32 cellular contexts compared by ENCODE assay signal in the genomic region with DNA sequence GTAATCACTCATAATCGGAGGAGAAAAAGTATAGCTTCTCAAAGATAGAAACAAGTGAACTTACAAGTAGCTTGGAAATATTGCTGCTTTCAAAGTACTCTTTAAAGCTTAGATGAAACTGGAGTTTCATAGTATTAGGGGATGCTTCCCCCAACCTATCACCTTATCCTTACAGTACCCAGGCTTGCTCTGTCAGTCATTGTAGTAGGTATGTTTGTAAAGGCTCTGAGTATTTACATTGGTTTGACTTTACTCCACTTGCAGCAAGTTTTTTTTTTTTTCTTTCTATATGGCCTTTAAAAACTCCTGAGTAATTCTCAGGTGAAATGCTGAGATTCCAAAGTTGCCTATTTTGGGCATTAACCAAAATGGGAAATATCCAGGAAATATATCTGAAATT.
"Had no signal": no experiment of that assay in that cellular context is flagged by ENCODE, and none has a peak within 500 bp of the region (broad histone marks: within the 10 kb centered on the region; RNA-seq: fewer than 3 reads in every experiment).

No MANE protein-coding gene starts in this region.

- ATAC-seq: activated CD8-positive, alpha-beta T cell treated with anti-CD3 and anti-CD28 coated beads for 36 hours; activated naive CD4-positive, alpha-beta T cell treated with anti-CD3 and anti-CD28 coated beads, Interleukin-2, amount 50 U/mL, for 72 hours; activated T-cell treated with anti-CD3 and anti-CD28 coated beads, Interleukin-2, amount 50 U/mL, for 4 hours; activated T-cell treated with anti-CD3 and anti-CD28 coated beads, Interleukin-2, amount 50 U/mL, for 72 hours; activated T-helper 17 cell treated with anti-CD3 and anti-CD28 coated beads, Interleukin-2, amount 50 U/mL, for 72 hours; body of pancreas; T-helper 17 cell had no signal

- H3K4me3 ChIP-seq: adrenal gland, body of pancreas, breast epithelium had no signal

- FAIRE-seq: astrocyte, TTC549 had no signal

- H3K36me3 ChIP-seq: adrenal gland, breast epithelium had no signal

- H3K27ac ChIP-seq: adrenal gland, body of pancreas, brain microvascular endothelial cell, breast epithelium, VCaP had no signal

- H3K9me3 ChIP-seq: adrenal gland, body of pancreas, breast epithelium had no signal

- H3K4me1 ChIP-seq: breast epithelium had no signal

- H3K27me3 ChIP-seq: adrenal gland, body of pancreas, brain microvascular endothelial cell, breast epithelium had no signal

- DNase-seq: activated B cell treated with CpG ODN at 0.5 μM for 24 hours; activated CD4-positive, alpha-beta memory T cell treated with anti-CD3 and anti-CD28 coated beads for 36 hours; activated CD4-positive, alpha-beta T cell treated with anti-CD3 and anti-CD28 coated beads for 4 hours; activated CD4-positive, alpha-beta T cell treated with anti-CD3 and anti-CD28 coated beads, Interleukin-2, amount 10 ng/mL, durations not matched to agents 24 days and 14 days; activated CD4-positive, alpha-beta T cell treated with anti-CD3 and anti-CD28 coated beads, Interleukin-2, amount 50 U/mL, for 1 hour; activated CD4-positive, alpha-beta T cell treated with anti-CD3 and anti-CD28 coated beads, Interleukin-2, amount 50 U/mL, for 4 hours; activated CD4-positive, CD25-positive, alpha-beta regulatory T cell treated with anti-CD3 and anti-CD28 coated beads, Interleukin-2, amount 50 U/mL, for 72 hours; activated CD8-positive, alpha-beta memory T cell treated with anti-CD3 and anti-CD28 coated beads, Interleukin-2, amount 50 U/mL, for 4 hours; activated CD8-positive, alpha-beta T cell treated with anti-CD3 and anti-CD28 coated beads for 36 hours; activated effector memory CD4-positive, alpha-beta T cell treated with anti-CD3 and anti-CD28 coated beads, Interleukin-2, amount 50 U/mL, for 16 hours; activated gamma-delta T cell treated with Interleukin-2 at 50 U/mL for 16 hours; activated naive CD4-positive, alpha-beta T cell; activated naive CD4-positive, alpha-beta T cell treated with anti-CD3 and anti-CD28 coated beads for 36 hours; activated naive CD4-positive, alpha-beta T cell treated with anti-CD3 and anti-CD28 coated beads, Interleukin-2, amount 50 U/mL, for 16 hours; activated naive CD8-positive, alpha-beta T cell treated with anti-CD3 and anti-CD28 coated beads for 36 hours; activated T-cell treated with anti-CD3 and anti-CD28 coated beads for 4 hours; activated T-cell treated with anti-CD3 and anti-CD28 coated beads, Interleukin-2, amount 50 U/mL, for 1 hour; activated T-cell treated with anti-CD3 and anti-CD28 coated beads, Interleukin-2, amount 50 U/mL, for 4 hours; activated T-cell treated with anti-CD3 and anti-CD28 coated beads, Interleukin-2, amount 50 U/mL, for 72 hours; adrenal gland; amniotic stem cell; aorta; body of pancreas; brain microvascular endothelial cell; central memory CD4-positive, alpha-beta T cell; T-helper 17 cell had no signal
